Comparison of ENCODE assay signal across 8 cellular contexts in the genomic region with DNA sequence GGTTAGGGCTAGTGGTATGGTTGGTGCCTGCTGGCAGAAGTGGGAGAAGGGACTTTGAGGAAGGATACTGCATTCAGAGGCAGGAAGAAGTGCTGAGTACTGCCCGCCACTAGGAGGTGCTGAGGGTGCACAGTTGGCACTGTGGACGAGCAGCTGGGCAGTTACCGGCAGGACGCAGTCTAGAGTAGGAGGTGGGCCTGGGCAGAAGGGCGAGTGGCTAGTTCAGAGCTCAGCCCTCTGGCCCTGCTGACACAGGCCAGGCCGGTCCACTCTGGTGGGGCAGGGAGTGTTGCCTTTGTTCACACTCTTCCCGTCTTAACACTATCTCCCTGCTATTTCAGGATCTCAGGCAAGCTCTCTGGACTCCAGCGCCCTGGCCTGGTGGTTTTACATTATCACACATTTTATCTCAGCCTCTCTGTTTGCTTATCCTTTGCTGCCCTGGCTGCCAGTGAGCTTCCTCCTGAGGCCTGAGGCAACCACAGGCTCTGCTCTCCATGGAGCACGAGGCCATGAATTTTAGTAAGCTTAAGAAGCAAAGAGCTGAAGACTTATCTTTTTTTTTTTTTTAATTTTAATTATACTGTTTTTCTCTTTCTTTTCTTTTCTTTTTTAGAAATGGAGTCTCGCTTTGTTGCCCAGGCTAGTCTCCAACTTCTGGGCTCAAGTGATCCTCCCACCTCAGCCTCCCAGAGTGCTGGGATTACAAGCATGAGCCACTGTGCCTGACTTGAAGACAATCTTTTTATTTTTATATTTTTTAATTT. TPM values are rescaled to one million over a fixed set of nuclear protein-coding genes. Genes with fewer than 3 reads are reported as not detected.
A peak's percentile ranks its signal among the peaks of the same experiment; 100 is the strongest.
DNase-seq lines count a peak whose midpoint lies in the region; ATAC-seq lines count a peak whose summit lies in the region.

No MANE protein-coding gene starts in this region.

- intact Hi-C loops in left ventricle myocardium superior (cut with micrococcal nuclease) (no loop called here), posterior cingulate gyrus (cut with DNase I) (loop anchor here (10.0 kb wide), 2 partner anchors 59 to 99 kb away; partner anchors contain the start of gene LZTR1)

- DNase-seq in EL (peak; percentile 84), LoVo (ENCODE audit: low spot score) (peak; percentile 19), SHP77 treated with DMSO at 0.1 percent for 48 hours (lab: John Stamatoyannopoulos, UW) (peak; percentile 45), left ventricle myocardium superior (peak; percentile 85), posterior cingulate gyrus (peak; percentile 61 to 96 (median 80))

- peak; percentile 96 for ATAC-seq in left ventricle myocardium superior
- no peak for ATAC-seq in GM19351 (IDR thresholded peaks at IDR 0.05; ENCODE audit: unreplicated experiment)
- ATAC-seq in HG03108 (IDR thresholded peaks at IDR 0.05; ENCODE audit: unreplicated experiment) = no peak

- H3K27ac ChIP-seq in angular gyrus (ENCODE audit: low read depth, low read length) = peak overlapping the region; percentile 41

RNA-seq across cellular contexts. Expression of gene SNAP29, which starts 26.9 kb away (rescaled TPM):
- total RNA-seq in left ventricle myocardium superior = 24.2 TPM

RNA-seq across cellular contexts. Expression of gene PI4KA, which starts 27.1 kb away (rescaled TPM):
- 46.2 TPM for total RNA-seq in left ventricle myocardium superior

RNA-seq across cellular contexts. Expression of gene CRKL, which starts 31.5 kb away (rescaled TPM):
- 54.7 TPM for total RNA-seq in left ventricle myocardium superior

Comparison
In these comparisons a context has a peak if more than half of its experiments do, and no peak if none do; other contexts are left out.
1. DNase-seq: peak in every context shown above with its lines; median percentile 85 in left ventricle myocardium superior; 84 in EL; 80 in posterior cingulate gyrus; 45 in SHP77 treated with DMSO at 0.1 percent for 48 hours; 19 in LoVo.